ENCODE assay signal across 8 cellular contexts in the genomic region with DNA sequence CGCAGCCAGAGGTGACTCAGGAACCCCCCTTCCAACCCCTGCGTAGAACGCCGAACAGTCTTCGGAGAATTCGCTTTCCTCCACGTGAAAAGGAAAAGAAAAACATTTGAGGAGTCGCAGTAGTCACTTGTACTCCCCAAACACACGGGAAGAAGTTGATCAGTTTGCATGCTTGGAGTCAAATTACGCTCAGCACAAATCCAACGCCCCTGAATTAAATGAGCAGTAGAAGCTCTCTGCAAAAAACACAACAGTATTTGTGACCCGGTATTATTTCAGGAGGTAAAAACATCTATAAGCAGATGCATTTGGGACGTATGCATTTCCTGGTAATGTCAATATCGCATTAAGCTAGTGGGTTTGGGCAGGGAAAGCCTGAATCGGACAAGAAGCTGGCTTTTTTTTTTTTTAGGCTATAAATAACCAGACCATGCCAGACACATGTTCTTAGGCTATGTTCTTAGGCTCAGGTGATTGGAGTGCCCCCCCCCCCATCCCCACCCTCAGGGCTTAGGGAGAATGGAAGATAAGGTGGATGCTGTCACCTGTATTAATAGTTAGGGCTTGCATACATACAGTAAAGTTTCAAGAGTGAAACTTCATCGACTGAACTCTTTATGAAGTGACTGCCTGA. TPM values are rescaled to one million over a fixed set of nuclear protein-coding genes. Genes with fewer than 3 reads are reported as not detected.
DNase-seq lines count a peak whose midpoint lies in the region; ATAC-seq and TF ChIP-seq lines count a peak whose summit lies in the region.

No MANE protein-coding gene starts in this region.

- ATAC-seq in HG02759 (IDR thresholded peaks at IDR 0.05; ENCODE audit: unreplicated experiment) = no peak

- no peak for TF ChIP-seq CTCF in BE2C (IDR thresholded peaks at IDR 0.05; ENCODE audit: low read depth, low read length)
- no peak for TF ChIP-seq CTCF in WERI-Rb-1 (IDR thresholded peaks at IDR 0.05; ENCODE audit: low read depth, low read length)
- no peak for TF ChIP-seq CTCF in fibroblast of the aortic adventitia (IDR thresholded peaks at IDR 0.05; ENCODE audit: insufficient read depth, low read length)
- TF ChIP-seq CTCF in ovary (IDR thresholded peaks at IDR 0.05) = no peak

- H3K4me3 ChIP-seq in BE2C (ENCODE audit: low read depth, low read length) (peak overlapping the region; percentile 83), HAP-1 (peak overlapping the region; percentile 62), WERI-Rb-1 (ENCODE audit: low read depth, low read length) (peak overlapping the region; percentile 80), fibroblast of the aortic adventitia (ENCODE audit: low read depth, low read length) (peak overlapping the region; percentile 89), ovary (peak overlapping the region; percentile 83)

- no peaks in the 10 kb centered on the region for H3K9me3 ChIP-seq in BE2C
- H3K9me3 ChIP-seq in HAP-1 = no peaks in the 10 kb centered on the region
- H3K9me3 ChIP-seq in WERI-Rb-1 (ENCODE audit: severe bottlenecking) = no peaks in the 10 kb centered on the region
- no peaks in the 10 kb centered on the region for H3K9me3 ChIP-seq in ovary

- intact Hi-C loops in ovary (cut with DNase I) = loop anchor here in 1 of 4 donors (10.0 kb wide), 2 partner anchors 104 to 174 kb away; no protein-coding TSS in a partner anchor

- peak overlapping the region; percentile 90 for H3K27ac ChIP-seq in WERI-Rb-1
- peak overlapping the region in 1 of 2 donors; percentile 19 for H3K27ac ChIP-seq in ovary

- DNase-seq in BE2C (no peak), HAP-1 (ENCODE audit: low spot score in 2 of 2) (peak in 1 of 2 experiments; percentile 28), WERI-Rb-1 (no peak), fibroblast of the aortic adventitia (ENCODE audit: low read depth) (peak; percentile 32), ovary (no peak), NCI-H128 (lab: John Stamatoyannopoulos, UW; ENCODE audit: unreplicated experiment) (no peak), DMS114 treated with DMSO at 0.1 percent for 48 hours (lab: John Stamatoyannopoulos, UW; ENCODE audit: unreplicated experiment) (no peak)

- no peak for TF ChIP-seq POLR2A in ovary (IDR thresholded peaks at IDR 0.05)

- in situ Hi-C loops in HAP-1 (cut with MboI; ENCODE audit: low sequenced_read_pairs) = loop anchor here (5.0 kb wide), 1 partner anchor 96 kb away; no protein-coding TSS in a partner anchor

- TF ChIP-seq EP300 in ovary (IDR thresholded peaks at IDR 0.05) = no peak

- H3K4me1 ChIP-seq in BE2C (no peaks in the 10 kb centered on the region), HAP-1 (peaks cover 11% of the 10 kb centered on the region), ovary (ENCODE audit: insufficient read depth) (no peaks in the 10 kb centered on the region)

- H3K27me3 ChIP-seq in BE2C (peaks cover 23% of the 10 kb centered on the region), HAP-1 (ENCODE audit: low read depth) (0 out of 2 replicates have a peak, but pooled peaks cover 2% of the 10 kb centered on the region), WERI-Rb-1 (ENCODE audit: insufficient read depth, low read depth, severe bottlenecking) (no peaks in the 10 kb centered on the region), ovary (no peaks in the 10 kb centered on the region)

- H3K36me3 ChIP-seq in BE2C (no peaks in the 10 kb centered on the region), HAP-1 (replicated peaks) (no peaks in the 10 kb centered on the region), WERI-Rb-1 (no peaks in the 10 kb centered on the region), ovary (no peaks in the 10 kb centered on the region)

- 0 to 2% (median 1%) methylated on average over 16 of the region's 16 CpGs for WGBS in ovary, 3 donors

RNA-seq across cellular contexts. Expression of a gene that starts 0.9 kb away (rescaled TPM):
- 2.0 TPM for polyA plus RNA-seq in BE2C (2012; ENCODE audit: insufficient read depth, insufficient read length, low read depth)
- total RNA-seq in fibroblast of the aortic adventitia (ENCODE audit: low replicate concordance) = 5.4 and 22.0 TPM in 2 replicates
- total RNA-seq in ovary = 10 to 100 TPM; 14.9 to 30.8 (median 19.0) TPM
- 10 to 100 TPM; 20.2 to 34.0 TPM for polyA plus RNA-seq in ovary
